ENCODE assay signal across 19 cellular contexts in genomic region chr10:86851329-86852207, GRCh38.
DNase-seq lines count a peak whose midpoint lies in the region; ATAC-seq and TF ChIP-seq lines count a peak whose summit lies in the region.
"Had no signal": no experiment of that assay in that cellular context is flagged by ENCODE, and none has a peak within 500 bp of the region (broad histone marks: within the 10 kb centered on the region; RNA-seq: fewer than 3 reads in every experiment).

No MANE protein-coding gene starts in this region.

- ATAC-seq in mucosa of descending colon = peak; percentile 50

- H3K4me3 ChIP-seq in AG09309 (ENCODE audit: control insufficient read depth, low read depth, low read length) (no peak overlapping the region), fibroblast of pulmonary artery (replicated peaks; ENCODE audit: low read depth, low read length) (no peak overlapping the region), mucosa of descending colon (no peak overlapping the region), coronary artery (no peak overlapping the region)
- H3K4me3 ChIP-seq: BLaER1 treated with 17β-estradiol and CSF1 and Interleukin-3, amounts not matched to agents 10 nM and 100 nM; Peyer's patch had no signal

- DNase-seq in AG09309 (ENCODE audit: low read depth) (peak; percentile 58), M059J (ENCODE audit: low read depth) (peak; percentile 20), fibroblast of pulmonary artery (ENCODE audit: low read depth) (peak; percentile 81), mucosa of descending colon (no peak), coronary artery (ENCODE audit: low spot score) (no peak), T-helper 9 cell (no peak)
- no peak for DNase-seq in activated T-helper 1 cell treated with anti-CD3 and anti-CD28 coated beads, Interleukin-12 subunit alpha, Interleukin-12 subunit beta, Interleukin-2, Interleukin-4 antibody, amounts not matched to agents 30 ng/mL and 10 ng/mL and 1 ng/mL, durations not matched to agents 14 hours and 24 hours and 36 hours (ENCODE audit: low spot score)
- no peak for DNase-seq in stimulated activated CD4-positive, alpha-beta T cell treated with anti-CD3 and anti-CD28 coated beads, Interleukin-15, amount 100 ng/mL, for 24 hours
- DNase-seq: activated naive CD4-positive, alpha-beta T cell treated with anti-CD3 and anti-CD28 coated beads, Interleukin-2, amount 50 U/mL, for 16 hours; DMS79; NCI-H1048; NCI-H446 treated with DMSO at 0.1 percent for 48 hours; Peyer's patch; posterior cingulate gyrus; stimulated activated CD4-positive, alpha-beta T cell treated with anti-CD3 and anti-CD28 coated beads, Interleukin-4, amount 100 ng/mL, for 1 hour; stimulated activated naive CD4-positive, alpha-beta T cell; T1000 had no signal

- no peaks in the 10 kb centered on the region for H3K36me3 ChIP-seq in mucosa of descending colon (ENCODE audit: low read depth)
- H3K36me3 ChIP-seq: BLaER1 treated with 17β-estradiol and CSF1 and Interleukin-3, amounts not matched to agents 10 nM and 100 nM; Peyer's patch had no signal

- no peaks in the 10 kb centered on the region for H3K27me3 Mint-ChIP-seq in activated T-helper 1 cell treated with anti-CD3 and anti-CD28 coated beads, Interleukin-12 subunit alpha, Interleukin-12 subunit beta, Interleukin-2, Interleukin-4 antibody, amounts not matched to agents 30 ng/mL and 10 ng/mL and 1 ng/mL, durations not matched to agents 14 hours and 24 hours and 36 hours (ENCODE audit: insufficient read depth)
- H3K27me3 Mint-ChIP-seq: memory B cell had no signal

- H3K4me3 Mint-ChIP-seq in activated T-helper 1 cell treated with anti-CD3 and anti-CD28 coated beads, Interleukin-12 subunit alpha, Interleukin-12 subunit beta, Interleukin-2, Interleukin-4 antibody, amounts not matched to agents 30 ng/mL and 10 ng/mL and 1 ng/mL, durations not matched to agents 14 hours and 24 hours and 36 hours = no peak overlapping the region
- H3K4me3 Mint-ChIP-seq: memory B cell had no signal

- no peaks in the 10 kb centered on the region for H3K4me1 ChIP-seq in mucosa of descending colon (ENCODE audit: low read depth)
- H3K4me1 ChIP-seq: Peyer's patch had no signal

- no peak overlapping the region for H3K27ac ChIP-seq in coronary artery
- H3K27ac ChIP-seq: BLaER1 treated with 17β-estradiol and CSF1 and Interleukin-3, amounts not matched to agents 10 nM and 100 nM had no signal

- no peak for TF ChIP-seq CTCF in AG09309 (IDR thresholded peaks at IDR 0.05; ENCODE audit: control insufficient read depth, insufficient read depth, low read depth, low read length, missing control alignments)
- no peak for TF ChIP-seq CTCF in fibroblast of pulmonary artery (IDR thresholded peaks at IDR 0.05; ENCODE audit: low read length, missing control alignments)
- TF ChIP-seq CTCF in mucosa of descending colon (IDR thresholded peaks at IDR 0.05) = no peak
- TF ChIP-seq CTCF in coronary artery (IDR thresholded peaks at IDR 0.05) = no peak

- intact Hi-C loops in mucosa of descending colon (cut with DNase I, micrococcal nuclease) = no loop called here
- intact Hi-C loops in activated T-helper 1 cell treated with anti-CD3 and anti-CD28 coated beads, Interleukin-12 subunit alpha, Interleukin-12 subunit beta, Interleukin-2, Interleukin-4 antibody, amounts not matched to agents 30 ng/mL and 10 ng/mL and 1 ng/mL, durations not matched to agents 14 hours and 24 hours and 36 hours (cut with micrococcal nuclease) = no loop called here

- no peaks in the 10 kb centered on the region for H3K9me3 Mint-ChIP-seq in activated T-helper 1 cell treated with anti-CD3 and anti-CD28 coated beads, Interleukin-12 subunit alpha, Interleukin-12 subunit beta, Interleukin-2, Interleukin-4 antibody, amounts not matched to agents 30 ng/mL and 10 ng/mL and 1 ng/mL, durations not matched to agents 14 hours and 24 hours and 36 hours

- no peaks in the 10 kb centered on the region for H3K36me3 Mint-ChIP-seq in activated T-helper 1 cell treated with anti-CD3 and anti-CD28 coated beads, Interleukin-12 subunit alpha, Interleukin-12 subunit beta, Interleukin-2, Interleukin-4 antibody, amounts not matched to agents 30 ng/mL and 10 ng/mL and 1 ng/mL, durations not matched to agents 14 hours and 24 hours and 36 hours (ENCODE audit: low read depth)

- H3K4me1 Mint-ChIP-seq in activated T-helper 1 cell treated with anti-CD3 and anti-CD28 coated beads, Interleukin-12 subunit alpha, Interleukin-12 subunit beta, Interleukin-2, Interleukin-4 antibody, amounts not matched to agents 30 ng/mL and 10 ng/mL and 1 ng/mL, durations not matched to agents 14 hours and 24 hours and 36 hours (ENCODE audit: low read depth) = no peaks in the 10 kb centered on the region
- H3K4me1 Mint-ChIP-seq: memory B cell had no signal

- no peaks in the 10 kb centered on the region for H3K9me3 ChIP-seq in mucosa of descending colon
- H3K9me3 ChIP-seq: Peyer's patch had no signal

- H3K27ac Mint-ChIP-seq in activated T-helper 1 cell treated with anti-CD3 and anti-CD28 coated beads, Interleukin-12 subunit alpha, Interleukin-12 subunit beta, Interleukin-2, Interleukin-4 antibody, amounts not matched to agents 30 ng/mL and 10 ng/mL and 1 ng/mL, durations not matched to agents 14 hours and 24 hours and 36 hours = no peak overlapping the region
- H3K27ac Mint-ChIP-seq: memory B cell had no signal

Comparison
In these comparisons a context has a peak if more than half of its experiments do, and no peak if none do; other contexts are left out.
1. DNase-seq: peak in AG09309 (single experiment), M059J (single experiment) and fibroblast of pulmonary artery (single experiment); none in mucosa of descending colon (0 of 3), activated T-helper 1 cell treated with anti-CD3 and anti-CD28 coated beads, Interleukin-12 subunit alpha, Interleukin-12 subunit beta, Interleukin-2, Interleukin-4 antibody, amounts not matched to agents 30 ng/mL and 10 ng/mL and 1 ng/mL, durations not matched to agents 14 hours and 24 hours and 36 hours (single experiment), coronary artery (single experiment), T-helper 9 cell (single experiment) and stimulated activated CD4-positive, alpha-beta T cell treated with anti-CD3 and anti-CD28 coated beads, Interleukin-15, amount 100 ng/mL, for 24 hours (single experiment).